In the genomic region with DNA sequence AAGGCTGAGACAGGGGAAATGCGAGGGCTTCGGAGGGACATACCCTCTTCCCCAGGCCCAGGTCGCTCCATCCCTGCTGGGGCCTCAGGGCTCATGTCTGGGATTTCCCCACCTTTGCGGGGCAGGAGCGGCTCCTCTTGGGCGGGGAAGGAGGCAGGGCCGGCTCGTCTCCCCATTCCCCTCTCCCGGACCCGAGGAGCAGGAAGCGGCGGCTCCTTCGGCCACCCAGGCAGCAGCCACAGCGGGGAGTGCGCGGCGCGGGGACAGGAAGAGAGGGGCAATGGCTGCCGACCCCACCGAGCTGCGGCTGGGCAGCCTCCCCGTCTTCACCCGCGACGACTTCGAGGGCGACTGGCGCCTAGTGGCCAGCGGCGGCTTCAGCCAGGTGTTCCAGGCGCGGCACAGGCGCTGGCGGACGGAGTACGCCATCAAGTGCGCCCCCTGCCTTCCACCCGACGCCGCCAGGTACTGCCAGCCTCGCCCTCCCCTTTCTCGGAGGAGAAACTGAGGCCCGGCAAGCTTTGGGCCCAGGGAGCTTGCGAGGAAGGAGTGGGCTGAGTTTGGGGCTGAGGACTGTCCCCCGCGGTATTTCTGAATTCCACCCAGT, we compare ENCODE assay signal across 11 cellular contexts. TPM values are rescaled to one million over a fixed set of nuclear protein-coding genes. Genes with fewer than 3 reads are reported as not detected.
DNase-seq lines count a peak whose midpoint lies in the region; ATAC-seq and TF ChIP-seq lines count a peak whose summit lies in the region.
"Had no signal": no experiment of that assay in that cellular context is flagged by ENCODE, and none has a peak within 500 bp of the region (broad histone marks: within the 10 kb centered on the region; RNA-seq: fewer than 3 reads in every experiment).

A gene with protein sequence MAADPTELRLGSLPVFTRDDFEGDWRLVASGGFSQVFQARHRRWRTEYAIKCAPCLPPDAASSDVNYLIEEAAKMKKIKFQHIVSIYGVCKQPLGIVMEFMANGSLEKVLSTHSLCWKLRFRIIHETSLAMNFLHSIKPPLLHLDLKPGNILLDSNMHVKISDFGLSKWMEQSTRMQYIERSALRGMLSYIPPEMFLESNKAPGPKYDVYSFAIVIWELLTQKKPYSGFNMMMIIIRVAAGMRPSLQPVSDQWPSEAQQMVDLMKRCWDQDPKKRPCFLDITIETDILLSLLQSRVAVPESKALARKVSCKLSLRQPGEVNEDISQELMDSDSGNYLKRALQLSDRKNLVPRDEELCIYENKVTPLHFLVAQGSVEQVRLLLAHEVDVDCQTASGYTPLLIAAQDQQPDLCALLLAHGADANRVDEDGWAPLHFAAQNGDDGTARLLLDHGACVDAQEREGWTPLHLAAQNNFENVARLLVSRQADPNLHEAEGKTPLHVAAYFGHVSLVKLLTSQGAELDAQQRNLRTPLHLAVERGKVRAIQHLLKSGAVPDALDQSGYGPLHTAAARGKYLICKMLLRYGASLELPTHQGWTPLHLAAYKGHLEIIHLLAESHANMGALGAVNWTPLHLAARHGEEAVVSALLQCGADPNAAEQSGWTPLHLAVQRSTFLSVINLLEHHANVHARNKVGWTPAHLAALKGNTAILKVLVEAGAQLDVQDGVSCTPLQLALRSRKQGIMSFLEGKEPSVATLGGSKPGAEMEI (plus strand): TSS at position 175 of the 607 bp plus-strand sequence. CDS start 106 bp downstream, at position 281.

- ATAC-seq in GM21576 (IDR thresholded peaks at IDR 0.05; ENCODE audit: unreplicated experiment): no peak

- peaks cover 5% of the 10 kb centered on the region for H3K4me1 Mint-ChIP-seq in glutamatergic neuron (ENCODE audit: low read depth, unreplicated experiment)

- peaks cover 2% of the 10 kb centered on the region for H3K9me3 Mint-ChIP-seq in glutamatergic neuron (ENCODE audit: unreplicated experiment)

- CTCF ChIA-PET in RWPE1 (lab: Yijun Ruan, JAX): no interaction called here

- no peaks in the 10 kb centered on the region for H3K36me3 Mint-ChIP-seq in glutamatergic neuron (ENCODE audit: unreplicated experiment)

- no peak for DNase-seq in GM13977 (ENCODE audit: low spot score)
- no peak for DNase-seq in RWPE1 (ENCODE audit: low spot score)
- DNase-seq in glutamatergic neuron: no peak
- peak; percentile 64 for DNase-seq in retina
- no peak for DNase-seq in effector CD8-positive, alpha-beta T cell (lab: John Stamatoyannopoulos, UW)
- DNase-seq in HUDEP-2 (lab: John Stamatoyannopoulos, UW; ENCODE audit: unreplicated experiment in 76 of 76): no peak
- no peak for DNase-seq in HK-2 (ENCODE audit: unreplicated experiment)
- DNase-seq: KBM-7, NCI-H82 had no signal

- in situ Hi-C loops in GM13977 (cut with MboI; ENCODE audit: low pct_unique_long_range_greater_than_20kb, low sequenced_read_pairs, unreplicated experiment): no loop called here

- peak; percentile 31 for TF ChIP-seq CTCF in GM13977 (IDR thresholded peaks at IDR 0.05; ENCODE audit: extremely low read depth, insufficient read depth, missing control alignments)
- no peak for TF ChIP-seq CTCF in RWPE1 (conservative IDR thresholded peaks at IDR 0.05; ENCODE audit: low read depth)
- TF ChIP-seq CTCF in glutamatergic neuron (IDR thresholded peaks at IDR 0.05; ENCODE audit: partially characterized antibody, unreplicated experiment): peak; percentile 31

- POLR2A ChIA-PET in RWPE1 (lab: Yijun Ruan, JAX; ENCODE audit: low non-redundant PET): no interaction called here

- peaks cover 2% of the 10 kb centered on the region for H3K27me3 Mint-ChIP-seq in glutamatergic neuron (ENCODE audit: unreplicated experiment)

- H3K27ac ChIP-seq in RWPE1: peak within 1 kb of the TSS; percentile 5; the same call in 1 of the 2 replicates

- no peak within 1 kb of the TSS for H3K4me3 Mint-ChIP-seq in glutamatergic neuron (ENCODE audit: unreplicated experiment)

- no peak within 1 kb of the TSS for H3K27ac Mint-ChIP-seq in glutamatergic neuron (ENCODE audit: unreplicated experiment)

RNA-seq across cellular contexts. Expression of the gene that starts here (rescaled TPM):
- not detected for total RNA-seq in glutamatergic neuron (ENCODE audit: unreplicated experiment)
- total RNA-seq: lung microvascular endothelial cell had no signal
